ENCODE assay signal across 14 cellular contexts in the genomic region with DNA sequence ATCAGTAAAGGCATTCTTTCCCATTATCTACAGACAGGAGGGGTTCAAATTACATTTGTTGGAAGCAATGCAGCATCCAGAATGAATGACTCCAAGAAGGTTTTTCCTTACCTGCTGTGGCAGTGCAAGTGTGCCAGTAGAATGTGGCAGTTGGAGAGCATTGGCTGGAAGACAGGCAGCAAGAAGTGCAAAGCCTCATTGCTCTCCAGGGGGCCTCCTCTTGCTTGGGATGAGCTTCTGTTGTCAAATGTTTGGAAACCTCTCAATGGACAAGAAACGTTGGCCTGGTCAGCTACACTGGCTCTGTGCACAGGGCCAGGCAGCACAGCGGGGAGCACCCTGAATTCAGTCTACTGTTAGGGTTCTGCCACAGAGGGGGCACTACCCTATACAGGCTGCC.
A peak's percentile ranks its signal among the peaks of the same experiment; 100 is the strongest.
DNase-seq lines count a peak whose midpoint lies in the region; ATAC-seq and TF ChIP-seq lines count a peak whose summit lies in the region.
"Had no signal": no experiment of that assay in that cellular context is flagged by ENCODE, and none has a peak within 500 bp of the region (broad histone marks: within the 10 kb centered on the region; RNA-seq: fewer than 3 reads in every experiment).

No MANE protein-coding gene starts in this region.

- TF ChIP-seq CTCF in GM23338 (conservative IDR thresholded peaks at IDR 0.05; ENCODE audit: low read depth in 2 of 2) (no peak), WTC11 (IDR thresholded peaks at IDR 0.05) (no peak), esophagus muscularis mucosa (IDR thresholded peaks at IDR 0.05) (no peak)

- no peak overlapping the region for H2AFZ ChIP-seq in GM23338
- H2AFZ ChIP-seq: GM23248 had no signal

- H3K4me1 Mint-ChIP-seq in GM23338 (peaks cover 24% of the 10 kb centered on the region; the same call in 2 of the 3 replicates), WTC11 (peaks cover 51% of the 10 kb centered on the region)
- H3K4me1 Mint-ChIP-seq: CD4-positive, alpha-beta memory T cell had no signal

- peaks cover 15% of the 10 kb centered on the region for H4K20me1 ChIP-seq in GM23338 (replicated peaks; ENCODE audit: insufficient read depth)

- H3K27ac Mint-ChIP-seq in GM23338 (no peak overlapping the region), WTC11 (peak overlapping the region; percentile 48; the same call in 1 of the 2 replicates)
- H3K27ac Mint-ChIP-seq: CD4-positive, alpha-beta memory T cell; HFFc6 had no signal

- no peak overlapping the region for H3K4me2 ChIP-seq in GM23338

- H3K4me3 ChIP-seq in GM23338, result no peak overlapping the region
- H3K4me3 ChIP-seq in esophagus muscularis mucosa, result no peak overlapping the region
- H3K4me3 ChIP-seq: GM23248, HAP-1 had no signal

- no peaks in the 10 kb centered on the region for H3K27me3 ChIP-seq in GM23338 (ENCODE audit: insufficient read depth)
- H3K27me3 ChIP-seq in esophagus muscularis mucosa, result no peaks in the 10 kb centered on the region

- H3K4me3 Mint-ChIP-seq in GM23338, result no peak overlapping the region
- no peak overlapping the region for H3K4me3 Mint-ChIP-seq in WTC11
- H3K4me3 Mint-ChIP-seq: CD4-positive, alpha-beta memory T cell; HFFc6 had no signal

- 78% methylated on average over 2 of the region's 2 CpGs for WGBS in esophagus muscularis mucosa

- POLR2A ChIA-PET in WTC11 (lab: Charles Lee), result no interaction called here

- no peaks in the 10 kb centered on the region for H3F3A ChIP-seq in GM23338 (replicated peaks; ENCODE audit: low read depth)

- CTCF ChIA-PET in WTC11 (lab: Charles Lee), result interaction anchor here (1.0 kb wide), 1 partner anchor 123 kb away, joined by 4 read pairs; no protein-coding TSS in a partner anchor

- no peak for TF ChIP-seq POLR2A in esophagus muscularis mucosa (IDR thresholded peaks at IDR 0.05; ENCODE audit: low read depth)

- no peak for DNase-seq in GM23338 (ENCODE audit: low spot score)
- no peak for DNase-seq in WTC11 (ENCODE audit: low spot score)
- peak; percentile 88 for DNase-seq in esophagus muscularis mucosa (ENCODE audit: extremely low spot score)
- DNase-seq in activated CD8-positive, alpha-beta memory T cell treated with anti-CD3 and anti-CD28 coated beads, Interleukin-2, amount 50 U/mL, for 4 hours, result no peak
- DNase-seq: Calu3; CD4-positive, alpha-beta memory T cell; COR-L47; DMS53; DMS79 treated with DMSO at 0.1 percent for 48 hours; GM23248; HFFc6 had no signal

- H3K9me3 ChIP-seq in esophagus muscularis mucosa, result no peaks in the 10 kb centered on the region
- H3K9me3 ChIP-seq: HAP-1 had no signal

- peaks cover 4% of the 10 kb centered on the region; the same call in 1 of the 2 replicates for H3K9me2 ChIP-seq in GM23338 (ENCODE audit: insufficient read depth)

- intact Hi-C loops in esophagus muscularis mucosa (cut with DNase I), result no loop called here

- H3K36me3 ChIP-seq in GM23338 (ENCODE audit: insufficient read depth) (peaks cover 14% of the 10 kb centered on the region), esophagus muscularis mucosa (no peaks in the 10 kb centered on the region)
- H3K36me3 ChIP-seq: HAP-1 had no signal

- TF ChIP-seq EP300 in esophagus muscularis mucosa (IDR thresholded peaks at IDR 0.05), result no peak

- ATAC-seq in GM23338 (peak; percentile 45; the same call in 2 of the 3 replicates), WTC11 (no peak), GM19023 (IDR thresholded peaks at IDR 0.05; ENCODE audit: unreplicated experiment) (no peak), HG03159 (IDR thresholded peaks at IDR 0.05; ENCODE audit: unreplicated experiment) (no peak)

- H3K9me3 Mint-ChIP-seq in GM23338 (no peaks in the 10 kb centered on the region), WTC11 (no peaks in the 10 kb centered on the region; the same call in 1 of the 2 replicates)

- H3K4me1 ChIP-seq in GM23338 (ENCODE audit: insufficient read depth), result peaks cover 14% of the 10 kb centered on the region
- no peaks in the 10 kb centered on the region for H3K4me1 ChIP-seq in esophagus muscularis mucosa
- H3K4me1 ChIP-seq: HAP-1 had no signal

- H3K27me3 Mint-ChIP-seq in GM23338 (ENCODE audit: insufficient read depth, low read depth, poor library complexity) (peaks cover 2% of the 10 kb centered on the region), WTC11 (ENCODE audit: low read depth) (no peaks in the 10 kb centered on the region)
- H3K27me3 Mint-ChIP-seq: CD4-positive, alpha-beta memory T cell had no signal

- H3K27ac ChIP-seq in GM23338 (ENCODE audit: low read depth), result no peak overlapping the region
- H3K27ac ChIP-seq in esophagus muscularis mucosa (replicated peaks in 1 of 4), result no peak overlapping the region
- H3K27ac ChIP-seq: GM23248 had no signal

- H3K36me3 Mint-ChIP-seq in GM23338 (ENCODE audit: low read depth), result peaks cover 24% of the 10 kb centered on the region
- peaks cover 44% of the 10 kb centered on the region for H3K36me3 Mint-ChIP-seq in WTC11
- H3K36me3 Mint-ChIP-seq: CD4-positive, alpha-beta memory T cell had no signal

- H3K79me2 ChIP-seq in GM23338 (replicated peaks; ENCODE audit: insufficient read depth), result peaks cover 33% of the 10 kb centered on the region

TF ChIP-seq in GM23338, 12 proteins besides CTCF, POLR2A, EP300 and RAD21 (continues in another document):
- no peak for TF ChIP-seq ETS1 (IDR thresholded peaks at IDR 0.05)

TF ChIP-seq in WTC11, 78 proteins besides CTCF, POLR2A, EP300 and RAD21 (continues in another document):
- TF ChIP-seq NR3C1 (CRISPR knock-in tag; conservative IDR thresholded peaks at IDR 0.05; ENCODE audit: low read depth) (no peak), CBFB (CRISPR knock-in tag; IDR thresholded peaks at IDR 0.05; ENCODE audit: low read depth) (no peak), AR (CRISPR knock-in tag; IDR thresholded peaks at IDR 0.05) (no peak), FOXP1 (CRISPR knock-in tag; IDR thresholded peaks at IDR 0.05; ENCODE audit: borderline replicate concordance) (no peak), E2F1 (CRISPR knock-in tag; IDR thresholded peaks at IDR 0.05) (no peak)
- TF ChIP-seq, protein P1, sequence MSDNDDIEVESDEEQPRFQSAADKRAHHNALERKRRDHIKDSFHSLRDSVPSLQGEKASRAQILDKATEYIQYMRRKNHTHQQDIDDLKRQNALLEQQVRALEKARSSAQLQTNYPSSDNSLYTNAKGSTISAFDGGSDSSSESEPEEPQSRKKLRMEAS (CRISPR knock-in tag; IDR thresholded peaks at IDR 0.05), result no peak
- TF ChIP-seq, protein P2, sequence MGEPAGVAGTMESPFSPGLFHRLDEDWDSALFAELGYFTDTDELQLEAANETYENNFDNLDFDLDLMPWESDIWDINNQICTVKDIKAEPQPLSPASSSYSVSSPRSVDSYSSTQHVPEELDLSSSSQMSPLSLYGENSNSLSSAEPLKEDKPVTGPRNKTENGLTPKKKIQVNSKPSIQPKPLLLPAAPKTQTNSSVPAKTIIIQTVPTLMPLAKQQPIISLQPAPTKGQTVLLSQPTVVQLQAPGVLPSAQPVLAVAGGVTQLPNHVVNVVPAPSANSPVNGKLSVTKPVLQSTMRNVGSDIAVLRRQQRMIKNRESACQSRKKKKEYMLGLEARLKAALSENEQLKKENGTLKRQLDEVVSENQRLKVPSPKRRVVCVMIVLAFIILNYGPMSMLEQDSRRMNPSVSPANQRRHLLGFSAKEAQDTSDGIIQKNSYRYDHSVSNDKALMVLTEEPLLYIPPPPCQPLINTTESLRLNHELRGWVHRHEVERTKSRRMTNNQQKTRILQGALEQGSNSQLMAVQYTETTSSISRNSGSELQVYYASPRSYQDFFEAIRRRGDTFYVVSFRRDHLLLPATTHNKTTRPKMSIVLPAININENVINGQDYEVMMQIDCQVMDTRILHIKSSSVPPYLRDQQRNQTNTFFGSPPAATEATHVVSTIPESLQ (CRISPR knock-in tag; IDR thresholded peaks at IDR 0.05), result no peak
